In genomic region chr11:119671561-119672015, GRCh38 we compare ENCODE assay signal across 12 cellular contexts. TPM values are rescaled to one million over a fixed set of nuclear protein-coding genes. Genes with fewer than 3 reads are reported as not detected.
DNase-seq lines count a peak whose midpoint lies in the region; ATAC-seq and TF ChIP-seq lines count a peak whose summit lies in the region.
"Had no signal": no experiment of that assay in that cellular context is flagged by ENCODE, and none has a peak within 500 bp of the region (broad histone marks: within the 10 kb centered on the region; RNA-seq: fewer than 3 reads in every experiment).

No MANE protein-coding gene starts in this region.

- ATAC-seq in heart left ventricle = peak; percentile 33 to 74 (median 44)
- ATAC-seq in HG02588 (IDR thresholded peaks at IDR 0.05; ENCODE audit: unreplicated experiment) = no peak
- no peak for ATAC-seq in HG03135 (IDR thresholded peaks at IDR 0.05; ENCODE audit: unreplicated experiment)
- ATAC-seq: GM23338; stimulated activated memory B cell treated with anti-CD40 and anti-IgM and Interleukin-4, amounts not matched to agents 10 μg/mL and 1 μg/mL and 100 μg/mL, for 72 hours had no signal

- intact Hi-C loops in heart left ventricle (cut with DNase I) = loop anchor here in 4 of 10 donors (1.0 to 10.0 kb wide), 5 partner anchors 51 to 343 kb away; partner anchors contain the start of gene NECTIN1 (in 1 of the 4)

- TF ChIP-seq POLR2A in heart left ventricle (IDR thresholded peaks at IDR 0.05) = no peak

- H3K4me1 ChIP-seq in heart left ventricle = peaks cover 0 to 32% (median 24%) of the 10 kb centered on the region in 12 donors

- H3K27ac ChIP-seq in heart left ventricle = peak overlapping the region in 8 of 12 donors; percentile 17 to 67 (median 52)

- WGBS in heart left ventricle, 4 donors = 50 to 59% (median 53%) methylated on average over 8 to 12 of the region's 12 CpGs

- no peak for TF ChIP-seq CTCF in heart left ventricle (IDR thresholded peaks at IDR 0.05)

- H3K4me3 ChIP-seq in heart left ventricle = no peak overlapping the region
- H3K4me3 ChIP-seq: adrenal gland, GM23338, smooth muscle cell had no signal

- no peaks in the 10 kb centered on the region for H3K27me3 ChIP-seq in heart left ventricle
- H3K27me3 ChIP-seq: adrenal gland had no signal

- H3K36me3 ChIP-seq in heart left ventricle = peaks cover 0 to 27% (median 4%) of the 10 kb centered on the region in 9 donors

- H3K9me3 ChIP-seq in heart left ventricle = no peaks in the 10 kb centered on the region
- H3K9me3 ChIP-seq: adrenal gland had no signal

- DNase-seq in GM03348 (ENCODE audit: low spot score) = peak; percentile 31
- DNase-seq in astrocyte of the hippocampus (ENCODE audit: low read depth, low spot score) = peak; percentile 29
- peak; percentile 56 to 80 (median 70) for DNase-seq in heart left ventricle
- DNase-seq in pons (ENCODE audit: low spot score) = peak; percentile 84
- DNase-seq in NOMO-1 treated with DMSO at 0.1 percent for 48 hours (lab: John Stamatoyannopoulos, UW; ENCODE audit: unreplicated experiment) = no peak
- no peak for DNase-seq in NOMO-1 (lab: John Stamatoyannopoulos, UW; ENCODE audit: unreplicated experiment in 2 of 2)

RNA-seq across cellular contexts. Expression of gene NECTIN1, which starts 57.4 kb away (rescaled TPM):
- 10 to 100 TPM in 8 of 9 donors, 1 to 10 TPM in 1; 7.2 to 28.6 (median 19.5) TPM for total RNA-seq in heart left ventricle
- polyA plus RNA-seq in heart left ventricle = 10 to 100 TPM in 1 of 2 donors, 1 to 10 TPM in 1; 5.8 to 18.5 TPM

Comparison
In these comparisons a context has a peak if more than half of its experiments do, and no peak if none do; other contexts are left out.
1. DNase-seq: peak in GM03348 (single experiment), astrocyte of the hippocampus (single experiment), heart left ventricle (5 of 5) and pons (single experiment); none in NOMO-1 treated with DMSO at 0.1 percent for 48 hours (single experiment) and NOMO-1 (0 of 2).
2. ATAC-seq: peak in heart left ventricle (4 of 4); none in HG02588 (single experiment) and HG03135 (single experiment).